19 cellular contexts compared by ENCODE assay signal in genomic region chr3:13927295-13927694, GRCh38. TPM values are rescaled to one million over a fixed set of nuclear protein-coding genes. Genes with fewer than 3 reads are reported as not detected.
DNase-seq lines count a peak whose midpoint lies in the region; ATAC-seq and TF ChIP-seq lines count a peak whose summit lies in the region.
"Had no signal": no experiment of that assay in that cellular context is flagged by ENCODE, and none has a peak within 500 bp of the region (broad histone marks: within the 10 kb centered on the region; RNA-seq: fewer than 3 reads in every experiment).

No MANE protein-coding gene starts in this region.

- no peak overlapping the region for H2AFZ ChIP-seq in DND-41 (ENCODE audit: low read depth, low read length)

- H3K27ac ChIP-seq in DND-41 (ENCODE audit: low read length), result no peak overlapping the region
- H3K27ac ChIP-seq: heart left ventricle, RWPE1 had no signal

- no peak overlapping the region for H3K4me3 ChIP-seq in DND-41 (ENCODE audit: low read depth in 1 of 2, low read length in 2 of 2)
- H3K4me3 ChIP-seq: heart left ventricle had no signal

- H3K27me3 ChIP-seq in DND-41 (ENCODE audit: insufficient read depth, low read length, poor library complexity), result no peaks in the 10 kb centered on the region

- ATAC-seq in DND-41 (ENCODE audit: insufficient read depth, low read depth) (no peak), GM18511 (IDR thresholded peaks at IDR 0.05; ENCODE audit: unreplicated experiment) (no peak)
- ATAC-seq: heart left ventricle; left ventricle myocardium superior; natural killer cell; right cardiac atrium; stimulated activated naive B cell treated with anti-CD40 and anti-IgM and Interleukin-4, amounts not matched to agents 10 μg/mL and 1 μg/mL and 100 μg/mL, for 72 hours had no signal

- no peaks in the 10 kb centered on the region for H3K36me3 ChIP-seq in DND-41 (ENCODE audit: insufficient read depth, low read length)
- H3K36me3 ChIP-seq: heart left ventricle had no signal

- no peaks in the 10 kb centered on the region for H3K4me1 ChIP-seq in DND-41 (ENCODE audit: insufficient read depth, low read length)
- H3K4me1 ChIP-seq: heart left ventricle had no signal

- H4K20me1 ChIP-seq in DND-41 (ENCODE audit: insufficient read depth, low read length), result no peaks in the 10 kb centered on the region

- H3K9ac ChIP-seq in DND-41 (ENCODE audit: low read depth, low read length), result no peak overlapping the region

- H3K9me3 ChIP-seq in DND-41 (ENCODE audit: insufficient read depth, low read length, severe bottlenecking), result peaks cover 5% of the 10 kb centered on the region

- TF ChIP-seq CTCF in DND-41 (IDR thresholded peaks at IDR 0.05; ENCODE audit: borderline replicate concordance, extremely low read depth, low read length, poor library complexity, severe bottlenecking), result peak; percentile 8

- H3K79me2 ChIP-seq in DND-41 (ENCODE audit: insufficient read depth, low read length), result no peaks in the 10 kb centered on the region

- H3K4me2 ChIP-seq in DND-41 (ENCODE audit: insufficient read depth, low read length), result no peak overlapping the region

- DNase-seq in A172 (ENCODE audit: low spot score), result peak; percentile 11
- no peak for DNase-seq in DND-41
- peak; percentile 3 for DNase-seq in NCI-H460 (ENCODE audit: extremely low read depth, low read depth)
- peak; percentile 9 for DNase-seq in dermis blood vessel endothelial cell
- DNase-seq in NOMO-1 (lab: John Stamatoyannopoulos, UW; ENCODE audit: unreplicated experiment in 2 of 2), result no peak
- no peak for DNase-seq in NOMO-1 treated with dmso at 0.1 percent for 144 hours (lab: John Stamatoyannopoulos, UW; ENCODE audit: unreplicated experiment)
- no peak for DNase-seq in inferior parietal cortex (ENCODE audit: extremely low spot score)
- DNase-seq: activated gamma-delta T cell; CD4-positive, CD25-positive, alpha-beta regulatory T cell; HCEC 1CT; heart left ventricle; left ventricle myocardium superior; natural killer cell; NCI-H1092 treated with DMSO at 0.1 percent for 48 hours; right cardiac atrium; stimulated activated naive B cell treated with anti-CD40 and anti-IgM and Interleukin-4, amounts not matched to agents 10 μg/mL and 1 μg/mL and 100 μg/mL, for 72 hours; T1000 had no signal

RNA-seq across cellular contexts. Expression of gene WNT7A, which starts 47.4 kb away (rescaled TPM):
- total RNA-seq in A172 (2014; rRNA removed; shearing (Covaris generic)), result not detected in 2 replicates
- not detected in 2 replicates for total RNA-seq in NCI-H460 (2014; rRNA removed; shearing (Covaris generic))
- not detected in 2 replicates for polyA plus RNA-seq in NCI-H460 (2014; cell fraction: nucleus; rRNA removed)
- total RNA-seq in dermis blood vessel endothelial cell, result under 0.01 TPM in 2 replicates
- total RNA-seq: heart left ventricle, left ventricle myocardium superior, right cardiac atrium had no signal
- polyA plus RNA-seq: heart left ventricle, right cardiac atrium had no signal

Comparison
In these comparisons a context has a peak if more than half of its experiments do, and no peak if none do; other contexts are left out.
1. DNase-seq: peak in A172 (single experiment), NCI-H460 (single experiment) and dermis blood vessel endothelial cell (single experiment); none in DND-41 (single experiment), NOMO-1 (0 of 2), NOMO-1 treated with dmso at 0.1 percent for 144 hours (single experiment) and inferior parietal cortex (single experiment).